9 cellular contexts compared by ENCODE assay signal in genomic region chr11:128343134-128343514, GRCh38.
DNase-seq lines count a peak whose midpoint lies in the region; ATAC-seq and TF ChIP-seq lines count a peak whose summit lies in the region.
"Had no signal": no experiment of that assay in that cellular context is flagged by ENCODE, and none has a peak within 500 bp of the region (broad histone marks: within the 10 kb centered on the region; RNA-seq: fewer than 3 reads in every experiment).

No MANE protein-coding gene starts in this region.

- H3K27me3 ChIP-seq in CD4-positive, alpha-beta memory T cell (ENCODE audit: insufficient read depth, low read length) = no peaks in the 10 kb centered on the region
- H3K27me3 ChIP-seq in lower lobe of right lung (ENCODE audit: low read depth) = no peaks in the 10 kb centered on the region
- H3K27me3 ChIP-seq in vagina = no peaks in the 10 kb centered on the region

- CTCF ChIA-PET in CD4-positive, alpha-beta memory T cell (lab: Charles Lee; ENCODE audit: partially characterized antibody) = interaction anchor here (1.3 to 2.2 kb wide), 4 partner anchors 8 to 117 kb away, joined by 3 to 19 read pairs (median 8); no protein-coding TSS in a partner anchor
- CTCF ChIA-PET in OCI-LY7 (lab: Charles Lee; ENCODE audit: unreplicated experiment) = no interaction called here

- peak overlapping the region; percentile 85 for H3K27ac ChIP-seq in CD4-positive, alpha-beta memory T cell (ENCODE audit: low read depth, low read length)
- H3K27ac ChIP-seq in OCI-LY7 (ENCODE audit: low read depth, low read length, poor library complexity, severe bottlenecking) (no peak overlapping the region), lower lobe of right lung (peak overlapping the region; percentile 74), vagina (no peak overlapping the region)

- H3K9me2 ChIP-seq in OCI-LY7 (ENCODE audit: insufficient read depth, low read length) = no peaks in the 10 kb centered on the region

- no peaks in the 10 kb centered on the region for H3K27me3 Mint-ChIP-seq in CD4-positive, alpha-beta memory T cell

- peaks cover 90% of the 10 kb centered on the region for H3K4me1 ChIP-seq in CD4-positive, alpha-beta memory T cell (ENCODE audit: insufficient read depth, low read length)
- H3K4me1 ChIP-seq in OCI-LY7 (ENCODE audit: insufficient read depth, low read length, poor library complexity, severe bottlenecking) (peaks cover 8% of the 10 kb centered on the region), lower lobe of right lung (peaks cover 33% of the 10 kb centered on the region), vagina (peaks cover 7% of the 10 kb centered on the region)

- no peak overlapping the region for H3K4me3 ChIP-seq in CD4-positive, alpha-beta memory T cell (ENCODE audit: low read length in 2 of 2)
- no peak overlapping the region for H3K4me3 ChIP-seq in OCI-LY7 (ENCODE audit: low read depth, low read length, poor library complexity, severe bottlenecking)
- H3K4me3 ChIP-seq in lower lobe of right lung = no peak overlapping the region
- H3K4me3 ChIP-seq in vagina = no peak overlapping the region

- peak overlapping the region; percentile 96 to 100 (median 99) for H3K27ac Mint-ChIP-seq in CD4-positive, alpha-beta memory T cell

- H4K20me1 ChIP-seq in OCI-LY7 (ENCODE audit: insufficient read depth, low read length) = no peaks in the 10 kb centered on the region

- peaks cover 71 to 99% (median 85%) of the 10 kb centered on the region in 4 donors for H3K4me1 Mint-ChIP-seq in CD4-positive, alpha-beta memory T cell

- H3K9me3 Mint-ChIP-seq in CD4-positive, alpha-beta memory T cell = peaks cover 0 to 2% (median 0%) of the 10 kb centered on the region in 8 donors

- H3K9me3 ChIP-seq in CD4-positive, alpha-beta memory T cell (ENCODE audit: control insufficient read depth in 1 of 2, low read length in 2 of 2) = no peaks in the 10 kb centered on the region
- H3K9me3 ChIP-seq in OCI-LY7 (ENCODE audit: low read length) = no peaks in the 10 kb centered on the region
- H3K9me3 ChIP-seq in lower lobe of right lung = no peaks in the 10 kb centered on the region
- no peaks in the 10 kb centered on the region for H3K9me3 ChIP-seq in vagina

- peak overlapping the region; percentile 29 for H2AFZ ChIP-seq in OCI-LY7 (ENCODE audit: low read length)

- no peak overlapping the region for H3K4me2 ChIP-seq in OCI-LY7 (ENCODE audit: low read length)

- intact Hi-C loops in CD4-positive, alpha-beta memory T cell (cut with micrococcal nuclease) = loop anchor here (5.0 kb wide), 1 partner anchor 34 kb away; no protein-coding TSS in a partner anchor
- intact Hi-C loops in OCI-LY7 (cut with micrococcal nuclease; ENCODE audit: unreplicated experiment) (no loop called here), lower lobe of right lung (cut with DNase I) (no loop called here), vagina (cut with DNase I) (no loop called here)

- ATAC-seq in GM21423 (IDR thresholded peaks at IDR 0.05; ENCODE audit: unreplicated experiment) (peak; percentile 17), lower lobe of right lung (no peak)

- H3K4me3 Mint-ChIP-seq in CD4-positive, alpha-beta memory T cell = peak overlapping the region in 6 of 8 donors; percentile 64 to 90 (median 84)

- no peak for DNase-seq in CD4-positive, alpha-beta memory T cell
- no peak for DNase-seq in OCI-LY7 (ENCODE audit: low spot score)
- no peak for DNase-seq in lower lobe of right lung
- DNase-seq in vagina (ENCODE audit: extremely low spot score in 2 of 2) = no peak
- DNase-seq in AG08396 (ENCODE audit: low spot score) = no peak
- DNase-seq in DMS53 treated with DMSO at 0.1 percent for 48 hours (lab: John Stamatoyannopoulos, UW; ENCODE audit: unreplicated experiment) = no peak
- DNase-seq in OCI-M1 (lab: John Stamatoyannopoulos, UW) = no peak
- DNase-seq: NCI-H1048 had no signal

- POLR2A ChIA-PET in CD4-positive, alpha-beta memory T cell (lab: Charles Lee; ENCODE audit: partially characterized antibody) = interaction anchor here (1.1 to 9.4 kb wide), 26 partner anchors 9 to 281 kb away, joined by 3 to 137 read pairs (median 18); no protein-coding TSS in a partner anchor
- POLR2A ChIA-PET in OCI-LY7 (lab: Charles Lee) = interaction anchor here (1.4 kb wide), 1 partner anchor 12 kb away, joined by 3 read pairs; no protein-coding TSS in a partner anchor

- BruUV-seq in OCI-LY7 (replicated peaks; lab: Mats Ljungman, UMichigan) = no TSS peak

- no peaks in the 10 kb centered on the region for H3K79me2 ChIP-seq in OCI-LY7 (ENCODE audit: insufficient read depth, low read depth, low read length)

- TF ChIP-seq CTCF in OCI-LY7 (conservative IDR thresholded peaks at IDR 0.05; ENCODE audit: low read length) (no peak), lower lobe of right lung (IDR thresholded peaks at IDR 0.05) (no peak), vagina (IDR thresholded peaks at IDR 0.05) (no peak)

- H3K36me3 ChIP-seq in CD4-positive, alpha-beta memory T cell (ENCODE audit: insufficient read depth, low read length) = no peaks in the 10 kb centered on the region
- H3K36me3 ChIP-seq in OCI-LY7 (ENCODE audit: insufficient read depth, low read length) (no peaks in the 10 kb centered on the region), lower lobe of right lung (no peaks in the 10 kb centered on the region), vagina (no peaks in the 10 kb centered on the region)

- peaks cover 0 to 5% of the 10 kb centered on the region in 2 donors for H3K36me3 Mint-ChIP-seq in CD4-positive, alpha-beta memory T cell

- no peak for TF ChIP-seq POLR2A in vagina (IDR thresholded peaks at IDR 0.05)

Comparison
In these comparisons a context has a peak if more than half of its experiments do, and no peak if none do; other contexts are left out.
1. H3K27ac ChIP-seq: peak in CD4-positive, alpha-beta memory T cell (single experiment) and lower lobe of right lung (single experiment); none in OCI-LY7 (single experiment) and vagina (single experiment).